In the genomic region with DNA sequence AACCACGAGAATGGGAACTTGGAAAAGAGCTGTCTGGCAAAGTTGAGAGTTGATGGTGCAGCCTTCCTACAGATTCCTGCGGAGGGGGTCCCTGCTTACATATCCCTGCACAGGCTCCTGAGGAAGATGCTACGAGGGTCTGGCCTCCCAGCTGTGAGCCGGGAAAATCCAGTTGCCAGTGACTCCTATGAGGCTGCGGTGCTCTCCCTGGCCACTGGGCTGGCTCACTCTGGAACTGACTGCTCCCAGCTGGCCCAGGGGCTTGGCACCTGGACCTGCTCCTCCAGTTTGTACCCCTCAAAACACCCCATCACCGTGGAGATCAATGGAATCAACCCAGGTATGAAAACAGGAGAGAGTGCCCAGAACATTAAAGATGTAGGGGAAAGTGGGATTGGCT, we compare ENCODE assay signal across 2 cellular contexts. TPM values are rescaled to one million over a fixed set of nuclear protein-coding genes. Genes with fewer than 3 reads are reported as not detected.
"Had no signal": no experiment of that assay in that cellular context is flagged by ENCODE, and none has a peak within 500 bp of the region (broad histone marks: within the 10 kb centered on the region; RNA-seq: fewer than 3 reads in every experiment).

No MANE protein-coding gene starts in this region.

RNA-seq across cellular contexts. Expression of gene CTAGE6, which starts 37.2 kb away (rescaled TPM):
- total RNA-seq: G401, GM12878 had no signal
